19 cellular contexts compared by ENCODE assay signal in the genomic region with DNA sequence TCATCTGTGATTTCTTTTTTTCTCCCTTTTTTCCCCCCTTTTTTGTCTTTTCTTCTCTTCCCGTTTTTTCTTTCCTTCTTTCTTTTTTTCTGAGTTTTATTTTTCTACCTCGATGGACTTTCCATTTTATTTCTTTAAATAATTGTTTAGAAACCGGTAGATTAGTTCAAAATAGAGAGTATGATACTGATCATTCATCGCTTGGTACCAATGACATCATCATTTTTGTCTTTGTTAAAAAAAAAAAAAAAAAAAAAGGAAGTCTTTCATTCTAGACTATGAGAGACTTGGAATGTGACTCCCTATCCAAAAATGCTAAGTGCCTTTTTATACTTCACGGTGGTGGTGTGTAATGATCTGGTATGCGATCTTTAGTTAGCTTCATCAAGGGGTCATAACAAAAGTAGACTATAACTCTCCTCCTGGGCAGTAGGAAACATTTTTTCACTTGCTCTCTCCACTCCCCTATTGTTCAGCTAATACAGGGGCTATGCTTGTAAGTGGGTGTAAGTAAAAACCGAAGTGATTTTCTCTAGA.
"Had no signal": no experiment of that assay in that cellular context is flagged by ENCODE, and none has a peak within 500 bp of the region (broad histone marks: within the 10 kb centered on the region; RNA-seq: fewer than 3 reads in every experiment).

No MANE protein-coding gene starts in this region.

- DNase-seq: activated CD4-positive, alpha-beta T cell treated with anti-CD3 and anti-CD28 coated beads for 48 hours; activated CD4-positive, CD25-positive, alpha-beta regulatory T cell; activated CD8-positive, alpha-beta T cell treated with anti-CD3 and anti-CD28 coated beads for 36 hours; activated naive CD4-positive, alpha-beta T cell treated with Interleukin-2 at 50 U/mL for 16 hours; activated naive CD8-positive, alpha-beta T cell treated with anti-CD3 and anti-CD28 coated beads, Interleukin-2, amount 10 ng/mL, durations not matched to agents 7 days and 5 days; activated T-cell treated with anti-CD3 and anti-CD28 coated beads, Interleukin-2, amount 50 U/mL, for 1 hour; effector CD4-positive, alpha-beta T cell; heart left ventricle; left ventricle myocardium inferior; mammary epithelial cell; nephron progenitor cell; stimulated activated CD4-positive, alpha-beta T cell treated with anti-CD3 and anti-CD28 coated beads, Interleukin-15, amount 100 ng/mL, for 24 hours; stimulated activated CD4-positive, alpha-beta T cell treated with anti-CD3 and anti-CD28 coated beads, Interleukin-2, amount 100 ng/mL, for 48 hours; T-helper 9 cell had no signal

- H3K4me3 ChIP-seq: gastroesophageal sphincter, heart left ventricle, left ventricle myocardium inferior, skin epidermis, tibial nerve, vagina had no signal

- H3K4me1 ChIP-seq: gastroesophageal sphincter, heart left ventricle, left ventricle myocardium inferior, tibial nerve, vagina had no signal

- H3K27me3 ChIP-seq: gastroesophageal sphincter, heart left ventricle, tibial nerve, vagina had no signal

- H3K36me3 ChIP-seq: gastroesophageal sphincter, heart left ventricle, left ventricle myocardium inferior, tibial nerve, vagina had no signal

- H3K9me3 ChIP-seq: gastroesophageal sphincter, left ventricle myocardium inferior, tibial nerve, vagina had no signal

- ATAC-seq: activated CD8-positive, alpha-beta T cell treated with anti-CD3 and anti-CD28 coated beads for 36 hours; activated T-helper 17 cell treated with anti-CD3 and anti-CD28 coated beads, Interleukin-2, amount 50 U/mL, for 72 hours; gastroesophageal sphincter; heart left ventricle had no signal

- H3K27ac ChIP-seq: gastroesophageal sphincter, heart left ventricle, left ventricle myocardium inferior, skin epidermis, tibial nerve, vagina had no signal
